25 cellular contexts compared by ENCODE assay signal in the genomic region with DNA sequence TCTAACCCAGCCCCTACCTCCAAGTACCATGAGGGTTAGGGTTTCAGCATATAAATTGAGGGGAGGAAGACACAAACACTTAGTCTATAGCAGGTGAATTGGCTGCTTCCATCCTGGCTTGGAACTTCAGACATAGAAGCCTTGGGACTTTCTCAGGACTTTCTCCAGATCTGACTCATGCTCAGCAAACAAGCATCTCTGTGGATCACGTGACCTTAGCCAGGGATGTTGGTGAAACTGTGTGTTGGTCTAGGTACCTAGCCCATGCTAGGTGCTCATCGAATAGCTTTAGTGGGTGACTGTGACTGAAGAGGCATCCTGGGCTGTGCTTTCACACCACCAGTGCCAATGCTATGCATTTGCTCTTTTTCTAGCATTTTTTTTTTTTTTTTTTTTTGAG. TPM values are rescaled to one million over a fixed set of nuclear protein-coding genes. Genes with fewer than 3 reads are reported as not detected.
A peak's percentile ranks its signal among the peaks of the same experiment; 100 is the strongest.
DNase-seq lines count a peak whose midpoint lies in the region; ATAC-seq and TF ChIP-seq lines count a peak whose summit lies in the region.
"Had no signal": no experiment of that assay in that cellular context is flagged by ENCODE, and none has a peak within 500 bp of the region (broad histone marks: within the 10 kb centered on the region; RNA-seq: fewer than 3 reads in every experiment).

No MANE protein-coding gene starts in this region.

- no peaks in the 10 kb centered on the region for H3K79me2 ChIP-seq in hepatocyte

- H3K27ac Mint-ChIP-seq in activated T-helper 17 cell treated with anti-CD3 and anti-CD28 coated beads, Interleukin-2, amount 50 U/mL, for 72 hours = no peak overlapping the region

- peaks cover 77% of the 10 kb centered on the region for H3K36me3 Mint-ChIP-seq in activated T-helper 17 cell treated with anti-CD3 and anti-CD28 coated beads, Interleukin-2, amount 50 U/mL, for 72 hours (ENCODE audit: low read depth)

- H3K9me2 ChIP-seq in hepatocyte (replicated peaks; ENCODE audit: insufficient read depth) = no peaks in the 10 kb centered on the region

- peak; percentile 37 for ATAC-seq in activated T-helper 17 cell treated with anti-CD3 and anti-CD28 coated beads, Interleukin-2, amount 50 U/mL, for 72 hours (replicated peaks)
- ATAC-seq in stimulated activated naive CD8-positive, alpha-beta T cell treated with anti-CD3 and anti-CD28 coated beads, Interleukin-15, Interleukin-2, amounts not matched to agents 100 U/mL and 50 U/mL, for 24 hours = no peak
- ATAC-seq: stimulated activated naive CD8-positive, alpha-beta T cell treated with anti-CD3 and anti-CD28 coated beads, Interleukin-15, amount 100 ng/mL, for 72 hours had no signal

- H2AFZ ChIP-seq in hepatocyte = no peak overlapping the region

- H3K4me1 Mint-ChIP-seq in activated T-helper 17 cell treated with anti-CD3 and anti-CD28 coated beads, Interleukin-2, amount 50 U/mL, for 72 hours = peaks cover 4% of the 10 kb centered on the region

- H3K36me3 ChIP-seq in hepatocyte (replicated peaks; ENCODE audit: insufficient read depth, low read depth) = no peaks in the 10 kb centered on the region
- H3K36me3 ChIP-seq: ovary, transverse colon had no signal

- H4K20me1 ChIP-seq in hepatocyte (ENCODE audit: insufficient read depth, poor library complexity, severe bottlenecking) = no peaks in the 10 kb centered on the region

- DNase-seq in Daoy (ENCODE audit: low read depth) (peak; percentile 46), HCEC 1CT (peak; percentile 24), hepatocyte (ENCODE audit: low spot score) (peak; percentile 29), GF-D8 (lab: John Stamatoyannopoulos, UW) (no peak), ACHN (no peak), NCI-H748 treated with DMSO at 0.1 percent for 48 hours (lab: John Stamatoyannopoulos, UW) (no peak)
- no peak for DNase-seq in stimulated activated naive CD8-positive, alpha-beta T cell treated with anti-CD3 and anti-CD28 coated beads, Interleukin-15, Interleukin-2, amounts not matched to agents 100 U/mL and 50 U/mL, for 24 hours
- DNase-seq: activated CD4-positive, alpha-beta T cell treated with anti-CD3 and anti-CD28 coated beads, Interleukin-2, amount 50 U/mL, for 4 hours; activated naive CD4-positive, alpha-beta T cell treated with Interleukin-2 at 50 U/mL for 16 hours; aorta; Caco-2; cerebellar nuclear complex; effector CD8-positive, alpha-beta T cell; GOT3; hippocampal formation; islet precursor cell; NCI-H187 treated with DMSO at 0.1 percent for 48 hours; NCI-H226; ovary; RPMI8226; stimulated activated naive CD8-positive, alpha-beta T cell treated with anti-CD3 and anti-CD28 coated beads, Interleukin-15, amount 100 ng/mL, for 72 hours; SW 1271; transverse colon had no signal

- no peak overlapping the region for H3K27ac ChIP-seq in hepatocyte
- H3K27ac ChIP-seq: ovary, transverse colon had no signal

- no peak overlapping the region for H3K4me3 ChIP-seq in hepatocyte
- H3K4me3 ChIP-seq: ovary, transverse colon had no signal

- no peak overlapping the region for H3K4me3 Mint-ChIP-seq in activated T-helper 17 cell treated with anti-CD3 and anti-CD28 coated beads, Interleukin-2, amount 50 U/mL, for 72 hours
- H3K4me3 Mint-ChIP-seq: B cell; stimulated activated naive CD8-positive, alpha-beta T cell treated with anti-CD3 and anti-CD28 coated beads, Interleukin-15, amount 100 ng/mL, for 72 hours had no signal

- H3K27me3 Mint-ChIP-seq in activated T-helper 17 cell treated with anti-CD3 and anti-CD28 coated beads, Interleukin-2, amount 50 U/mL, for 72 hours = no peaks in the 10 kb centered on the region
- H3K27me3 Mint-ChIP-seq: B cell; stimulated activated naive CD8-positive, alpha-beta T cell treated with anti-CD3 and anti-CD28 coated beads, Interleukin-15, amount 100 ng/mL, for 72 hours had no signal

- TF ChIP-seq CTCF in hepatocyte (IDR thresholded peaks at IDR 0.05; ENCODE audit: poor library complexity) = no peak

- WGBS in hepatocyte (ENCODE audit: low lambda C conversion rate, missing lambda C conversion rate) = 70% methylated on average over 2 of the region's 2 CpGs

- no peaks in the 10 kb centered on the region for H3K9me3 ChIP-seq in hepatocyte (ENCODE audit: low read depth)
- H3K9me3 ChIP-seq: Caco-2, ovary, transverse colon had no signal

- H3K27me3 ChIP-seq in hepatocyte = no peaks in the 10 kb centered on the region
- H3K27me3 ChIP-seq: ovary, transverse colon had no signal

- in situ Hi-C loops in ACHN (cut with HindIII; ENCODE audit: low pct_ligation_motif_present, low pct_unique_long_range_greater_than_20kb, low sequenced_read_pairs) = no loop called here

- peaks cover 5% of the 10 kb centered on the region for H3K4me1 ChIP-seq in hepatocyte (ENCODE audit: insufficient read depth)
- H3K4me1 ChIP-seq: Caco-2, transverse colon had no signal

- H3K4me2 ChIP-seq in hepatocyte = no peak overlapping the region

- H3K9me3 Mint-ChIP-seq in activated T-helper 17 cell treated with anti-CD3 and anti-CD28 coated beads, Interleukin-2, amount 50 U/mL, for 72 hours = peaks cover 4% of the 10 kb centered on the region
- H3K9me3 Mint-ChIP-seq: stimulated activated naive CD8-positive, alpha-beta T cell treated with anti-CD3 and anti-CD28 coated beads, Interleukin-15, amount 100 ng/mL, for 72 hours had no signal

RNA-seq across cellular contexts. Expression of gene CD47, which starts 58.9 kb away (rescaled TPM):
- 160 and 273 TPM in 2 replicates for total RNA-seq in Daoy (2014; rRNA removed; shearing (Covaris generic))
- total RNA-seq in activated T-helper 17 cell treated with anti-CD3 and anti-CD28 coated beads, Interleukin-2, amount 50 U/mL, for 72 hours = 100 to 1,000 TPM; 139 to 197 TPM
- 68.6 and 101 TPM in 2 replicates for total RNA-seq in hepatocyte
- polyA plus RNA-seq in hepatocyte = 81.7 and 94.0 TPM in 2 replicates

Comparison
In these comparisons a context has a peak if more than half of its experiments do, and no peak if none do; other contexts are left out.
1. DNase-seq: peak in Daoy (single experiment), HCEC 1CT (single experiment) and hepatocyte (single experiment); none in stimulated activated naive CD8-positive, alpha-beta T cell treated with anti-CD3 and anti-CD28 coated beads, Interleukin-15, Interleukin-2, amounts not matched to agents 100 U/mL and 50 U/mL, for 24 hours (single experiment), GF-D8 (single experiment), ACHN (single experiment) and NCI-H748 treated with DMSO at 0.1 percent for 48 hours (single experiment).